In genomic region chr11:118415739-118416068, GRCh38 we compare ENCODE assay signal across 8 cellular contexts. TPM values are rescaled to one million over a fixed set of nuclear protein-coding genes. Genes with fewer than 3 reads are reported as not detected.
DNase-seq lines count a peak whose midpoint lies in the region; ATAC-seq, FAIRE-seq and TF ChIP-seq lines count a peak whose summit lies in the region.

No MANE protein-coding gene starts in this region.

- H3K27ac Mint-ChIP-seq in activated naive CD8-positive, alpha-beta T cell treated with anti-CD3 and anti-CD28 coated beads, Interleukin-2, amount 10 ng/mL, durations not matched to agents 7 days and 5 days: no peak overlapping the region
- no peak overlapping the region for H3K27ac Mint-ChIP-seq in activated naive CD8-positive, alpha-beta T cell treated with anti-CD3 and anti-CD28 coated beads for 36 hours

- FAIRE-seq in H1 (lab: Jason Lieb, UNC): peak; percentile 88

- no peak overlapping the region for H3K4me3 Mint-ChIP-seq in activated naive CD8-positive, alpha-beta T cell treated with anti-CD3 and anti-CD28 coated beads, Interleukin-2, amount 10 ng/mL, durations not matched to agents 7 days and 5 days
- no peak overlapping the region for H3K4me3 Mint-ChIP-seq in activated naive CD8-positive, alpha-beta T cell treated with anti-CD3 and anti-CD28 coated beads for 36 hours

- H2AK5ac ChIP-seq in H1 (ENCODE audit: low read depth, low read length): no peak overlapping the region

- no peaks in the 10 kb centered on the region for H3K4me1 Mint-ChIP-seq in activated naive CD8-positive, alpha-beta T cell treated with anti-CD3 and anti-CD28 coated beads, Interleukin-2, amount 10 ng/mL, durations not matched to agents 7 days and 5 days
- no peaks in the 10 kb centered on the region for H3K4me1 Mint-ChIP-seq in activated naive CD8-positive, alpha-beta T cell treated with anti-CD3 and anti-CD28 coated beads for 36 hours

- no peaks in the 10 kb centered on the region for H3K23me2 ChIP-seq in H1 (ENCODE audit: low read depth, low read length)

- no peaks in the 10 kb centered on the region for H3K27me3 Mint-ChIP-seq in activated naive CD8-positive, alpha-beta T cell treated with anti-CD3 and anti-CD28 coated beads, Interleukin-2, amount 10 ng/mL, durations not matched to agents 7 days and 5 days
- no peaks in the 10 kb centered on the region for H3K27me3 Mint-ChIP-seq in activated naive CD8-positive, alpha-beta T cell treated with anti-CD3 and anti-CD28 coated beads for 36 hours

- no peak overlapping the region for H3K18ac ChIP-seq in H1 (ENCODE audit: extremely low read depth, low read length)

- H2BK15ac ChIP-seq in H1 (ENCODE audit: low read length): no peak overlapping the region

- peak overlapping the region in 1 of 4 experiments; percentile 14; a peak in 1 of 8 replicates for H3K4me3 ChIP-seq in H1 (ENCODE audit: extremely low read depth in 1 of 4, insufficient read depth in 2 of 4, low read depth in 3 of 4, low read length in 4 of 4)

- DNase-seq in activated naive CD8-positive, alpha-beta T cell treated with anti-CD3 and anti-CD28 coated beads, Interleukin-2, amount 10 ng/mL, durations not matched to agents 7 days and 5 days: no peak
- DNase-seq in activated naive CD8-positive, alpha-beta T cell treated with anti-CD3 and anti-CD28 coated beads for 36 hours: no peak
- DNase-seq in OCI-M1 (lab: John Stamatoyannopoulos, UW): peak; percentile 98
- peak in 1 of 2 experiments; percentile 49 for DNase-seq in H1 (ENCODE audit: low read depth in 1 of 2, low spot score in 2 of 2)
- DNase-seq in omental fat pad (ENCODE audit: low spot score): no peak
- no peak for DNase-seq in GM19238 (ENCODE audit: insufficient read length, low spot score)
- DNase-seq in activated effector memory CD4-positive, alpha-beta T cell treated with Interleukin-2 at 50 U/mL for 16 hours: no peak
- no peak for DNase-seq in activated T-cell treated with anti-CD3 and anti-CD28 coated beads, Interleukin-2, amount 50 U/mL, for 48 hours

- peak; percentile 84 for ATAC-seq in activated naive CD8-positive, alpha-beta T cell treated with anti-CD3 and anti-CD28 coated beads, Interleukin-2, amount 10 ng/mL, durations not matched to agents 7 days and 5 days (ENCODE audit: low read depth)
- peak; percentile 66 for ATAC-seq in omental fat pad (ENCODE audit: low FRiP score)

- H4K91ac ChIP-seq in H1 (replicated peaks; ENCODE audit: insufficient read length, low read length): no peak overlapping the region

- no peak overlapping the region for H2AFZ ChIP-seq in H1 (ENCODE audit: low read length)

- CTCF ChIA-PET in H1 (lab: Charles Lee; ENCODE audit: partially characterized antibody): interaction anchor here (1.4 to 1.5 kb wide), 2 partner anchors 9 to 13 kb away, joined by 5 to 6 read pairs; partner anchors contain the start of gene ATP5MG

- H3K79me1 ChIP-seq in H1 (ENCODE audit: low read depth, low read length): no peaks in the 10 kb centered on the region

- H3K14ac ChIP-seq in H1 (ENCODE audit: insufficient read length): no peak overlapping the region

- TF ChIP-seq CTCF in H1 (IDR thresholded peaks at IDR 0.05; ENCODE audit: control extremely low read depth in 1 of 3, insufficient read depth in 1 of 3, low read depth in 1 of 3, low read length in 3 of 3) (no peak), omental fat pad (IDR thresholded peaks at IDR 0.05) (no peak)

- H2BK12ac ChIP-seq in H1 (ENCODE audit: low read depth, low read length): no peak overlapping the region

- no peaks in the 10 kb centered on the region for H3K27me3 ChIP-seq in H1 (replicated peaks in 1 of 4; ENCODE audit: control insufficient read depth in 3 of 4, extremely low read depth in 1 of 4, insufficient read depth in 3 of 4, low read length in 3 of 4)

- H3K23ac ChIP-seq in H1 (ENCODE audit: insufficient read length): no peak overlapping the region

- H3K56ac ChIP-seq in H1 (replicated peaks; ENCODE audit: insufficient read length, low read depth, low read length): no peak overlapping the region

- peak in 1 of 2 experiments; percentile 45; a peak in 1 of 3 replicates for TF ChIP-seq EP300 in H1 (IDR thresholded peaks at IDR 0.05; ENCODE audit: borderline replicate concordance in 1 of 2, low read depth in 2 of 2, low read length in 2 of 2)

- H3K4me2 ChIP-seq in H1 (ENCODE audit: insufficient read depth in 1 of 2, low read depth in 2 of 2, low read length in 2 of 2): peak overlapping the region in 1 of 2 experiments; percentile 10; a peak in 2 of 4 replicates

- no peak overlapping the region for H3K4ac ChIP-seq in H1 (replicated peaks; ENCODE audit: insufficient read length, low read depth, low read length)

- H4K8ac ChIP-seq in H1 (ENCODE audit: extremely low read depth, insufficient read depth, low read length): no peak overlapping the region

- H3K4me1 ChIP-seq in H1 (replicated peaks in 1 of 4; ENCODE audit: control insufficient read depth in 3 of 4, insufficient read depth in 4 of 4, low read length in 3 of 4): peaks cover 0 to 4% (median 2%) of the 10 kb centered on the region in 4 experiments; a peak in 3 of 7 replicates

- POLR2A ChIA-PET in activated naive CD8-positive, alpha-beta T cell treated with anti-CD3 and anti-CD28 coated beads, Interleukin-2, amount 10 ng/mL, durations not matched to agents 7 days and 5 days (lab: Charles Lee): interaction anchor here (0.9 kb wide), 1 partner anchor 20 kb away, joined by 5 read pairs; no protein-coding TSS in a partner anchor
- POLR2A ChIA-PET in H1 (lab: Charles Lee; ENCODE audit: partially characterized antibody): interaction anchor here (0.7 to 1.7 kb wide), 7 partner anchors 10 to 115 kb away, joined by 3 to 16 read pairs (median 3); partner anchors contain the start of genes KMT2A and TMEM25

- H3K9me3 ChIP-seq in H1 (ENCODE audit: insufficient read depth in 2 of 2, low read depth in 1 of 2, low read length in 1 of 2): no peaks in the 10 kb centered on the region

- no peaks in the 10 kb centered on the region for H4K20me1 ChIP-seq in H1 (replicated peaks in 1 of 2; ENCODE audit: control insufficient read depth in 1 of 2, insufficient read depth in 2 of 2, low read length in 2 of 2)

- H4K5ac ChIP-seq in H1 (ENCODE audit: insufficient read length, low read depth, low read length): no peak overlapping the region

- H3K79me2 ChIP-seq in H1 (ENCODE audit: control insufficient read depth in 1 of 2, insufficient read depth in 2 of 2, low read length in 2 of 2): no peaks in the 10 kb centered on the region

- no peak overlapping the region for H2BK20ac ChIP-seq in H1 (ENCODE audit: low read length)

- 0 out of 8 replicates have a peak, but pooled peaks cover 0 to 2% (median 0%) of the 10 kb centered on the region in 4 experiments for H3K36me3 ChIP-seq in H1 (ENCODE audit: control insufficient read depth in 2 of 4, insufficient read depth in 4 of 4, low read length in 3 of 4)

- no peaks in the 10 kb centered on the region for H3K9me3 Mint-ChIP-seq in activated naive CD8-positive, alpha-beta T cell treated with anti-CD3 and anti-CD28 coated beads, Interleukin-2, amount 10 ng/mL, durations not matched to agents 7 days and 5 days
- no peaks in the 10 kb centered on the region for H3K9me3 Mint-ChIP-seq in activated naive CD8-positive, alpha-beta T cell treated with anti-CD3 and anti-CD28 coated beads for 36 hours

- no peak overlapping the region for H3K9ac ChIP-seq in H1 (replicated peaks in 1 of 4; ENCODE audit: extremely low read depth in 1 of 4, low read depth in 3 of 4, low read length in 3 of 4)

- H3K36me3 Mint-ChIP-seq in activated naive CD8-positive, alpha-beta T cell treated with anti-CD3 and anti-CD28 coated beads, Interleukin-2, amount 10 ng/mL, durations not matched to agents 7 days and 5 days: peaks cover under 1% of the 10 kb centered on the region
- H3K36me3 Mint-ChIP-seq in activated naive CD8-positive, alpha-beta T cell treated with anti-CD3 and anti-CD28 coated beads for 36 hours: no peaks in the 10 kb centered on the region

- H2BK120ac ChIP-seq in H1 (replicated peaks; ENCODE audit: low read depth, low read length): no peak overlapping the region

- no peak; a peak in 1 of 4 replicates for TF ChIP-seq RAD21 in H1 (IDR thresholded peaks at IDR 0.05 in 1 of 2, conservative IDR thresholded peaks at IDR 0.05 in 1 of 2; ENCODE audit: low read depth in 2 of 2, low read length in 2 of 2)

- H2BK5ac ChIP-seq in H1 (ENCODE audit: low read depth, low read length): peak overlapping the region; percentile 36; the same call in 1 of the 2 replicates

- no peak; a peak in 1 of 3 replicates for TF ChIP-seq POLR2A in H1 (IDR thresholded peaks at IDR 0.05; ENCODE audit: control extremely low read depth in 1 of 2, low read depth in 2 of 2, low read length in 2 of 2)

- H3K27ac ChIP-seq in H1 (ENCODE audit: low read depth, low read length): 0 out of 2 replicates have a peak overlapping the region, but pooled peaks have one; percentile 17

RNA-seq across cellular contexts. Expression of gene ATP5MG, which starts 14.3 kb away (rescaled TPM):
- total RNA-seq in activated naive CD8-positive, alpha-beta T cell treated with anti-CD3 and anti-CD28 coated beads, Interleukin-2, amount 10 ng/mL, durations not matched to agents 7 days and 5 days: 100 to 1,000 TPM; 202 to 224 TPM
- total RNA-seq in activated naive CD8-positive, alpha-beta T cell treated with anti-CD3 and anti-CD28 coated beads for 36 hours: 100 to 1,000 TPM; 246 to 264 TPM
- 237 and 251 TPM in 2 replicates for total RNA-seq in H1 (2021; fragmentation: NEBNext Ultra II Directional; extraction: Animal tissue kit (Norgen Biotek cat#: 25700))
- polyA plus RNA-seq in H1 (2011; rRNA removed): 322 and 464 TPM in 2 replicates
- polyA plus RNA-seq in H1 (2011; cell fraction: cytosol; rRNA removed): 411 TPM
- polyA plus RNA-seq in H1 (2011; cell fraction: nucleus; rRNA removed): 120 TPM
- polyA plus RNA-seq in H1 (2012, experiment 1 of 2): 307 to 411 TPM (median 350 TPM) in 4 replicates
- polyA plus RNA-seq in H1 (2012, experiment 2 of 2): 16,127 TPM
- polyA plus RNA-seq in H1 (2013, experiment 1 of 2): 782 TPM
- polyA plus RNA-seq in H1 (2013, experiment 2 of 2): 843 TPM
- polyA minus RNA-seq in H1 (2011; rRNA and poly(A)+ RNA removed): 46.8 and 52.8 TPM in 2 replicates
- 77.8 TPM for polyA minus RNA-seq in H1 (2011; cell fraction: cytosol; rRNA and poly(A)+ RNA removed)
- 27.1 TPM for polyA minus RNA-seq in H1 (2011; cell fraction: nucleus; rRNA and poly(A)+ RNA removed)
- total RNA-seq in omental fat pad: 10 to 100 TPM; 38.1 to 57.1 (median 51.9) TPM

RNA-seq across cellular contexts. Expression of gene KMT2A, which starts 20.6 kb away (rescaled TPM):
- total RNA-seq in activated naive CD8-positive, alpha-beta T cell treated with anti-CD3 and anti-CD28 coated beads, Interleukin-2, amount 10 ng/mL, durations not matched to agents 7 days and 5 days: 100 to 1,000 TPM; 117 to 126 TPM
- total RNA-seq in activated naive CD8-positive, alpha-beta T cell treated with anti-CD3 and anti-CD28 coated beads for 36 hours: 10 to 100 TPM; 55.8 to 58.9 TPM
- total RNA-seq in H1 (2021; fragmentation: NEBNext Ultra II Directional; extraction: Animal tissue kit (Norgen Biotek cat#: 25700)): 59.1 and 62.1 TPM in 2 replicates
- 32.0 and 35.9 TPM in 2 replicates for polyA plus RNA-seq in H1 (2011; rRNA removed)
- 24.8 TPM for polyA plus RNA-seq in H1 (2011; cell fraction: cytosol; rRNA removed)
- polyA plus RNA-seq in H1 (2011; cell fraction: nucleus; rRNA removed): 151 TPM
- 26.5 to 36.1 TPM (median 32.9 TPM) in 4 replicates for polyA plus RNA-seq in H1 (2012, experiment 1 of 2)
- polyA plus RNA-seq in H1 (2012, experiment 2 of 2): 2.5 TPM
- polyA plus RNA-seq in H1 (2013, experiment 1 of 2): 21.0 TPM
- polyA plus RNA-seq in H1 (2013, experiment 2 of 2): 19.2 TPM
- 147 and 173 TPM in 2 replicates for polyA minus RNA-seq in H1 (2011; rRNA and poly(A)+ RNA removed)
- polyA minus RNA-seq in H1 (2011; cell fraction: cytosol; rRNA and poly(A)+ RNA removed): 73.5 TPM
- polyA minus RNA-seq in H1 (2011; cell fraction: nucleus; rRNA and poly(A)+ RNA removed): 190 TPM
- total RNA-seq in omental fat pad: 10 to 100 TPM; 39.3 to 84.8 (median 51.9) TPM

RNA-seq across cellular contexts. Expression of gene UBE4A, which starts 56.3 kb away (rescaled TPM):
- 10 to 100 TPM; 43.4 to 44.4 TPM for total RNA-seq in activated naive CD8-positive, alpha-beta T cell treated with anti-CD3 and anti-CD28 coated beads, Interleukin-2, amount 10 ng/mL, durations not matched to agents 7 days and 5 days
- 10 to 100 TPM; 55.0 to 56.3 TPM for total RNA-seq in activated naive CD8-positive, alpha-beta T cell treated with anti-CD3 and anti-CD28 coated beads for 36 hours
- total RNA-seq in H1 (2021; fragmentation: NEBNext Ultra II Directional; extraction: Animal tissue kit (Norgen Biotek cat#: 25700)): 33.5 and 34.5 TPM in 2 replicates
- 7.9 and 11.3 TPM in 2 replicates for polyA plus RNA-seq in H1 (2011; rRNA removed)
- polyA plus RNA-seq in H1 (2011; cell fraction: cytosol; rRNA removed): 10.3 TPM
- polyA plus RNA-seq in H1 (2011; cell fraction: nucleus; rRNA removed): 10.7 TPM
- 11.3 to 19.5 TPM (median 14.7 TPM) in 4 replicates for polyA plus RNA-seq in H1 (2012, experiment 1 of 2)
- 0.96 TPM for polyA plus RNA-seq in H1 (2012, experiment 2 of 2)
- 35.1 TPM for polyA plus RNA-seq in H1 (2013, experiment 1 of 2)
- 38.6 TPM for polyA plus RNA-seq in H1 (2013, experiment 2 of 2)
- 27.5 and 40.2 TPM in 2 replicates for polyA minus RNA-seq in H1 (2011; rRNA and poly(A)+ RNA removed)
- polyA minus RNA-seq in H1 (2011; cell fraction: cytosol; rRNA and poly(A)+ RNA removed): 21.4 TPM
- polyA minus RNA-seq in H1 (2011; cell fraction: nucleus; rRNA and poly(A)+ RNA removed): 16.7 TPM
- 10 to 100 TPM; 39.3 to 45.9 (median 42.3) TPM for total RNA-seq in omental fat pad
